33 cellular contexts compared by ENCODE assay signal in genomic region chr15:76501726-76502125, GRCh38.
DNase-seq lines count a peak whose midpoint lies in the region; ATAC-seq and TF ChIP-seq lines count a peak whose summit lies in the region.
"Had no signal": no experiment of that assay in that cellular context is flagged by ENCODE, and none has a peak within 500 bp of the region (broad histone marks: within the 10 kb centered on the region; RNA-seq: fewer than 3 reads in every experiment).

No MANE protein-coding gene starts in this region.

- CTCF ChIA-PET in IMR-90 (lab: Yijun Ruan, JAX), result interaction anchor here (0.6 kb wide), 1 partner anchor 21 kb away, joined by 4 read pairs; no protein-coding TSS in a partner anchor
- CTCF ChIA-PET in A673 (lab: Charles Lee), result no interaction called here

- H3K9me2 ChIP-seq in Karpas-422 (replicated peaks; ENCODE audit: insufficient read depth, low read length), result no peaks in the 10 kb centered on the region

- TF ChIP-seq RAD21 in IMR-90 (IDR thresholded peaks at IDR 0.05; ENCODE audit: low read length), result no peak

- no peak overlapping the region for H2BK120ac ChIP-seq in IMR-90 (ENCODE audit: low read depth, low read length)

- H3K4me1 ChIP-seq in IMR-90 (ENCODE audit: control insufficient read depth, insufficient read depth, low read length) (peaks cover 2% of the 10 kb centered on the region), Karpas-422 (ENCODE audit: low read length) (no peaks in the 10 kb centered on the region), A673 (ENCODE audit: insufficient read depth, low read length, poor library complexity, severe bottlenecking) (no peaks in the 10 kb centered on the region)
- H3K4me1 ChIP-seq: Peyer's patch, tibial artery had no signal

- H3K27me3 ChIP-seq in IMR-90 (ENCODE audit: control insufficient read depth, insufficient read depth, low read length) (no peaks in the 10 kb centered on the region), Karpas-422 (ENCODE audit: low read length) (no peaks in the 10 kb centered on the region), A673 (replicated peaks; ENCODE audit: insufficient read depth, low read depth, low read length, poor library complexity) (no peaks in the 10 kb centered on the region)
- H3K27me3 ChIP-seq: brain microvascular endothelial cell, Peyer's patch, tibial artery had no signal

- H3K79me2 ChIP-seq in Karpas-422 (ENCODE audit: low read length), result no peaks in the 10 kb centered on the region

- no TSS peak for BruUV-seq in IMR-90 (replicated peaks; lab: Mats Ljungman, UMichigan)
- BruUV-seq in A673 (replicated peaks; lab: Mats Ljungman, UMichigan), result no TSS peak

- H2AFZ ChIP-seq in IMR-90 (replicated peaks; ENCODE audit: low read length, poor library complexity) (no peak overlapping the region), Karpas-422 (ENCODE audit: low read length) (no peak overlapping the region)
- H2AFZ ChIP-seq: GM23338 had no signal

- no peak overlapping the region for H2AK9ac ChIP-seq in IMR-90 (replicated peaks; ENCODE audit: low read depth, low read length, poor library complexity)

- no peak overlapping the region for H3K18ac ChIP-seq in IMR-90 (ENCODE audit: low read depth, low read length)

- H3K36me3 ChIP-seq in IMR-90 (ENCODE audit: control insufficient read depth, insufficient read depth, low read length), result no peaks in the 10 kb centered on the region
- H3K36me3 ChIP-seq in Karpas-422 (ENCODE audit: insufficient read depth, low read length), result no peaks in the 10 kb centered on the region
- no peaks in the 10 kb centered on the region for H3K36me3 ChIP-seq in A673 (ENCODE audit: insufficient read depth, low read length, poor library complexity, severe bottlenecking)
- H3K36me3 ChIP-seq: brain microvascular endothelial cell, Peyer's patch had no signal

- H4K5ac ChIP-seq in IMR-90 (ENCODE audit: low read depth, low read length), result no peak overlapping the region

- H4K20me1 ChIP-seq in IMR-90 (ENCODE audit: insufficient read depth, low read length) (no peaks in the 10 kb centered on the region), Karpas-422 (ENCODE audit: insufficient read depth, low read depth, low read length) (no peaks in the 10 kb centered on the region)

- H3K4me2 ChIP-seq in IMR-90 (ENCODE audit: low read depth, low read length) (no peak overlapping the region), Karpas-422 (ENCODE audit: low read depth, low read length, poor library complexity, severe bottlenecking) (no peak overlapping the region)
- H3K4me2 ChIP-seq: GM23338 had no signal

- H3K27ac ChIP-seq in IMR-90 (ENCODE audit: insufficient read depth, low read length), result no peak overlapping the region
- H3K27ac ChIP-seq in Karpas-422 (ENCODE audit: low read length), result no peak overlapping the region
- no peak overlapping the region for H3K27ac ChIP-seq in A673 (ENCODE audit: low read depth, low read length, poor library complexity, severe bottlenecking)
- H3K27ac ChIP-seq: brain microvascular endothelial cell, C4-2B, epithelial cell of prostate, Peyer's patch, tibial artery, VCaP had no signal

- TF ChIP-seq POLR2A in IMR-90 (IDR thresholded peaks at IDR 0.05; ENCODE audit: low read depth, low read length), result no peak

- in situ Hi-C loops in IMR-90 (cut with MboI; ENCODE audit: low sequenced_read_pairs), result no loop called here

- intact Hi-C loops in IMR-90 (cut with micrococcal nuclease), result no loop called here
- intact Hi-C loops in A673 (cut with micrococcal nuclease; ENCODE audit: unreplicated experiment), result no loop called here

- H2BK15ac ChIP-seq in IMR-90 (ENCODE audit: low read depth, low read length), result no peak overlapping the region

- TF ChIP-seq CTCF in IMR-90 (conservative IDR thresholded peaks at IDR 0.05; ENCODE audit: low read depth, low read length) (no peak), A673 (conservative IDR thresholded peaks at IDR 0.05; ENCODE audit: low read depth, low read length) (no peak)

- no peak overlapping the region for H4K8ac ChIP-seq in IMR-90 (ENCODE audit: low read depth in 2 of 2, low read length in 2 of 2)

- no peaks in the 10 kb centered on the region for H3K9me1 ChIP-seq in IMR-90 (ENCODE audit: insufficient read depth, low read length)

- WGBS in IMR-90 (ENCODE audit: extremely low coverage in 2 of 2, insufficient read length in 1 of 2), 2 experiments, result 100% methylated on average over 1 of the region's 1 CpG; no CpG with 5 or more reads in 1 of the 2 experiments

- H2AK5ac ChIP-seq in IMR-90 (ENCODE audit: low read depth, low read length), result no peak overlapping the region

- H3K9ac ChIP-seq in IMR-90 (ENCODE audit: low read depth, low read length) (no peak overlapping the region), Karpas-422 (ENCODE audit: low read length) (no peak overlapping the region)

- peak; percentile 94 for ATAC-seq in IMR-90 (ENCODE audit: low read depth)
- no peak for ATAC-seq in GM18909 (IDR thresholded peaks at IDR 0.05; ENCODE audit: poor library complexity, unreplicated experiment)
- ATAC-seq: activated naive CD8-positive, alpha-beta T cell treated with anti-CD3 and anti-CD28 coated beads, Interleukin-2, amount 50 U/mL, for 24 hours; activated T-cell treated with anti-CD3 and anti-CD28 coated beads, Interleukin-2, amount 50 U/mL, for 4 hours; GM23338; HepG2; left lobe of liver; naive thymus-derived CD4-positive, alpha-beta T cell; stimulated activated naive CD8-positive, alpha-beta T cell treated with anti-CD3 and anti-CD28 coated beads, Interleukin-15, amount 100 ng/mL, for 72 hours had no signal

- no peaks in the 10 kb centered on the region for H3K9me3 ChIP-seq in IMR-90 (ENCODE audit: control insufficient read depth, insufficient read depth, low read length)
- H3K9me3 ChIP-seq in Karpas-422 (ENCODE audit: low read length), result no peaks in the 10 kb centered on the region
- no peaks in the 10 kb centered on the region for H3K9me3 ChIP-seq in A673 (ENCODE audit: low read depth, low read length, poor library complexity, severe bottlenecking)
- H3K9me3 ChIP-seq: Peyer's patch, tibial artery had no signal

- DNase-seq in AG08396 (ENCODE audit: low spot score), result peak; percentile 7
- DNase-seq in IMR-90, result peak; percentile 55
- DNase-seq in fibroblast of peridontal ligament (ENCODE audit: extremely low read depth), result peak; percentile 44
- peak; percentile 8 for DNase-seq in renal cortical epithelial cell (ENCODE audit: low read depth)
- DNase-seq in NCI-H1048 (lab: John Stamatoyannopoulos, UW), result no peak
- no peak for DNase-seq in Karpas-422
- DNase-seq in A673 (ENCODE audit: low spot score), result no peak
- DNase-seq: activated CD4-positive, alpha-beta T cell treated with anti-CD3 and anti-CD28 coated beads for 48 hours; activated CD8-positive, alpha-beta memory T cell treated with anti-CD3 and anti-CD28 coated beads for 24 hours; activated gamma-delta T cell treated with Interleukin-2 at 50 U/mL for 16 hours; activated naive CD8-positive, alpha-beta T cell treated with anti-CD3 and anti-CD28 coated beads, Interleukin-2, amount 50 U/mL, for 24 hours; activated T-cell treated with anti-CD3 and anti-CD28 coated beads, Interleukin-2, amount 50 U/mL, for 4 hours; brain microvascular endothelial cell; DND-41; effector CD4-positive, alpha-beta T cell; naive thymus-derived CD4-positive, alpha-beta T cell; NCI-H1092 treated with DMSO at 0.1 percent for 48 hours; NCI-H187 treated with DMSO at 0.1 percent for 48 hours; NCI-H526; occipital lobe; Peyer's patch; SHP77 treated with DMSO at 0.1 percent for 48 hours; stimulated activated CD4-positive, alpha-beta T cell treated with anti-CD3 and anti-CD28 coated beads, Interleukin-1b, Interleukin-23, amount 100 ng/mL, for 48 hours; stimulated activated CD8-positive, alpha-beta memory T cell treated with anti-CD3 and anti-CD28 coated beads, Interleukin-4, amount 100 ng/mL, for 48 hours; stimulated activated naive CD8-positive, alpha-beta T cell treated with anti-CD3 and anti-CD28 coated beads, Interleukin-15, amount 100 ng/mL, for 72 hours; tibial artery had no signal

- H3K4me3 ChIP-seq in IMR-90 (ENCODE audit: insufficient read depth, low read depth, low read length) (no peak overlapping the region), Karpas-422 (ENCODE audit: low read length) (no peak overlapping the region), A673 (ENCODE audit: low read depth, low read length, poor library complexity, severe bottlenecking) (no peak overlapping the region)
- H3K4me3 ChIP-seq: GM23338, Peyer's patch, tibial artery had no signal

- POLR2A ChIA-PET in IMR-90 (lab: Charles Lee; ENCODE audit: unreplicated experiment), result no interaction called here
- POLR2A ChIA-PET in A673 (lab: Charles Lee; ENCODE audit: low non-redundant PET), result no interaction called here

- no peak overlapping the region for H2BK20ac ChIP-seq in IMR-90 (ENCODE audit: low read depth, low read length)

- H3K14ac ChIP-seq in IMR-90 (replicated peaks; ENCODE audit: low read depth, low read length), result no peak overlapping the region

- dilution Hi-C loops in IMR-90 (cut with HindIII; ENCODE audit: low sequenced_read_pairs, unreplicated experiment), result no loop called here

- no peak overlapping the region for H3K4ac ChIP-seq in IMR-90 (ENCODE audit: low read depth, low read length)

- H3K79me1 ChIP-seq in IMR-90 (ENCODE audit: low read depth in 1 of 2, low read length in 2 of 2), result no peaks in the 10 kb centered on the region

- no peak overlapping the region for H4K91ac ChIP-seq in IMR-90 (ENCODE audit: insufficient read depth, low read depth, low read length)

- H3K56ac ChIP-seq in IMR-90 (ENCODE audit: extremely low read depth, insufficient read depth, low read length), result no peak overlapping the region

- H3K23ac ChIP-seq in IMR-90 (ENCODE audit: low read depth, low read length), result no peak overlapping the region

- H2BK5ac ChIP-seq in IMR-90 (ENCODE audit: low read depth, low read length, poor library complexity, severe bottlenecking), result no peak overlapping the region

TF ChIP-seq in IMR-90, 13 proteins besides CTCF, POLR2A, EP300 and RAD21 (continues in another document):
- no peak for TF ChIP-seq CEBPB (IDR thresholded peaks at IDR 0.05; ENCODE audit: low read depth, low read length)
- TF ChIP-seq MAFK (IDR thresholded peaks at IDR 0.05; ENCODE audit: low read depth, low read length), result no peak
- no peak for TF ChIP-seq SMC3 (IDR thresholded peaks at IDR 0.05; ENCODE audit: low read depth, low read length)
- TF ChIP-seq, protein P1, sequence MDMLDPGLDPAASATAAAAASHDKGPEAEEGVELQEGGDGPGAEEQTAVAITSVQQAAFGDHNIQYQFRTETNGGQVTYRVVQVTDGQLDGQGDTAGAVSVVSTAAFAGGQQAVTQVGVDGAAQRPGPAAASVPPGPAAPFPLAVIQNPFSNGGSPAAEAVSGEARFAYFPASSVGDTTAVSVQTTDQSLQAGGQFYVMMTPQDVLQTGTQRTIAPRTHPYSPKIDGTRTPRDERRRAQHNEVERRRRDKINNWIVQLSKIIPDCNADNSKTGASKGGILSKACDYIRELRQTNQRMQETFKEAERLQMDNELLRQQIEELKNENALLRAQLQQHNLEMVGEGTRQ (IDR thresholded peaks at IDR 0.05; ENCODE audit: low read depth, low read length), result no peak
- no peak for TF ChIP-seq MXI1 (IDR thresholded peaks at IDR 0.05; ENCODE audit: borderline replicate concordance, low read depth, low read length)
- TF ChIP-seq MAZ (IDR thresholded peaks at IDR 0.05; ENCODE audit: borderline replicate concordance, low read depth, low read length), result no peak

Comparison
In these comparisons a context has a peak if more than half of its experiments do, and no peak if none do; other contexts are left out.
1. DNase-seq: peak in AG08396 (single experiment), IMR-90 (single experiment), fibroblast of peridontal ligament (single experiment) and renal cortical epithelial cell (single experiment); none in NCI-H1048 (single experiment), Karpas-422 (single experiment) and A673 (single experiment).